8 cellular contexts compared by ENCODE assay signal in genomic region chr17:5955764-5956163, GRCh38.
"Had no signal": no experiment of that assay in that cellular context is flagged by ENCODE, and none has a peak within 500 bp of the region (broad histone marks: within the 10 kb centered on the region; RNA-seq: fewer than 3 reads in every experiment).

No MANE protein-coding gene starts in this region.

- H3K4me3 ChIP-seq: GM12878 had no signal

- ATAC-seq: GM12878 had no signal

- DNase-seq: GDM1, GF-D8 had no signal

- FAIRE-seq: G401.6, GM12878, GM12891, GM12892, GM18507, GM19239 had no signal
